ENCODE assay signal across 9 cellular contexts in the genomic region with DNA sequence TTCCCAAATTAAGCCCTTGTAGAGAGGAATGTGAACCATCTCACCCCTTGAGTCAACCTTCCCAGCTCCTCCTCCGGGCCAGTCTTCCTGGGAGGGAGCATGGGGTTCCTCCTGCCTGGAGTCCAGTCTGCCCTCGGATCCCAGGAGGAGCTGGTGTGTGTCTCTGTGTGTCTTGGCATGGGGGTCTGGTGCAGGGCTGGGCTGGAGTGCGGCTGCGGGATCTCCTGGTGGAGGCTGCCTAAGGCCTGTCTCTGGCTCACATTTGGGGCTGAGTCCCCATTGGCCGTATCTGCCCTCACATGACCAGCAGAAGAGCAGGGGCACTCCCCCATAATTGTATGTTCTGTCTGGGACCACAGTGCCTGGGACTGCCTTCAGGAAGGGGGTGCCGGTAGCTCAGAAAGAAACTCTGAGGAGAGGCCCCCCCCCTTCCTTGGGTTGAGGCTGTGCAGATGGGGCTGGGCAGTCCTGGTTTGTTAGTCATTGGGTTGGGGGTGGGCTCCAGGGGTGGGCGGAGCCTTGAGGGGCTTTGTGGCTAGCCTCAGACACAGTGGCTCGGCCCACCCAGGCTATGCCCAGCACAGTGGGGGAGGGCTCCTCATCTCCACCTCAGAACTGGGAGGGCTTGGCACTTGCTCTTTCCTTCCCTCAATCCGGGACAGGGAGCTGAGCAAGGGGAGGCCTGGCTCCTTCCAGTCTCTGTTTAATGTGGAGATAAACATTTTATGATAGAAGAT. TPM values are rescaled to one million over a fixed set of nuclear protein-coding genes. Genes with fewer than 3 reads are reported as not detected.
DNase-seq lines count a peak whose midpoint lies in the region; ATAC-seq and TF ChIP-seq lines count a peak whose summit lies in the region.
"Had no signal": no experiment of that assay in that cellular context is flagged by ENCODE, and none has a peak within 500 bp of the region (broad histone marks: within the 10 kb centered on the region; RNA-seq: fewer than 3 reads in every experiment).

No MANE protein-coding gene starts in this region.

- no peak for ATAC-seq in GM19035 (IDR thresholded peaks at IDR 0.05; ENCODE audit: unreplicated experiment)
- no peak for ATAC-seq in sciatic nerve

- H3K27me3 ChIP-seq in HAP-1 (ENCODE audit: low read depth) (no peaks in the 10 kb centered on the region), spleen (replicated peaks in 1 of 7) (peaks cover 3 to 45% (median 16%) of the 10 kb centered on the region in 7 donors)

- 70 to 83% (median 78%) methylated on average over 6 to 9 of the region's 9 CpGs for WGBS in spleen, 5 donors

- peak overlapping the region in 2 of 8 donors; percentile 16 to 36 for H3K27ac ChIP-seq in spleen

- TF ChIP-seq POLR2A in spleen (IDR thresholded peaks at IDR 0.05), result no peak

- H3K9me3 ChIP-seq in HAP-1, result no peaks in the 10 kb centered on the region
- H3K9me3 ChIP-seq in spleen, result no peaks in the 10 kb centered on the region

- in situ Hi-C loops in HAP-1 (cut with MboI; ENCODE audit: low sequenced_read_pairs), result no loop called here

- H3K4me1 ChIP-seq in HAP-1 (peaks cover 22% of the 10 kb centered on the region), spleen (peaks cover 43 to 93% (median 75%) of the 10 kb centered on the region in 6 donors)

- TF ChIP-seq CTCF in spleen (IDR thresholded peaks at IDR 0.05 in 8 of 11, conservative IDR thresholded peaks at IDR 0.05 in 3 of 11), result no peak

- DNase-seq in HAP-1 (ENCODE audit: low spot score in 2 of 2), result peak; percentile 40 to 69
- DNase-seq in SK-N-DZ (ENCODE audit: low spot score), result peak; percentile 44
- DNase-seq in hepatic stellate cell (ENCODE audit: low spot score), result peak; percentile 90
- peak; percentile 66 for DNase-seq in spleen
- no peak for DNase-seq in NCI-H524 treated with DMSO at 0.1 percent for 48 hours (lab: John Stamatoyannopoulos, UW)
- DNase-seq in sciatic nerve (ENCODE audit: low spot score), result no peak
- no peak for DNase-seq in effector CD8-positive, alpha-beta T cell (lab: John Stamatoyannopoulos, UW)

- H3K4me3 ChIP-seq in HAP-1 (peak overlapping the region; percentile 13), spleen (peak overlapping the region in 1 of 8 donors; percentile 70)

- intact Hi-C loops in spleen (cut with DNase I; ENCODE audit: low total_unique reads), result no loop called here
- intact Hi-C loops in sciatic nerve (cut with DNase I), result no loop called here

- H3K36me3 ChIP-seq in HAP-1 (replicated peaks) (peaks cover 14% of the 10 kb centered on the region), spleen (peaks cover 0 to 18% (median 8%) of the 10 kb centered on the region in 6 donors)

RNA-seq across cellular contexts. Expression of a gene that starts 2.9 kb away (rescaled TPM):
- 0.18 and 0.46 TPM in 2 replicates for polyA plus RNA-seq in SK-N-DZ (2014; cell fraction: cytosol; rRNA removed)
- polyA plus RNA-seq in SK-N-DZ (2014; cell fraction: nucleus; rRNA removed), result 0.20 TPM in 1 of 2 replicates, not detected in the other
- total RNA-seq in spleen (10 to 100 TPM; 21.3 to 55.0 (median 35.8) TPM), sciatic nerve (27.7 TPM)
- polyA plus RNA-seq in spleen, result 10 to 100 TPM; 10.3 to 29.0 (median 20.2) TPM
- total RNA-seq: MCF 10A had no signal

RNA-seq across cellular contexts. Expression of a gene that starts 3.4 kb away (rescaled TPM):
- polyA plus RNA-seq in SK-N-DZ (2014; cell fraction: cytosol; rRNA removed), result 10.5 and 11.5 TPM in 2 replicates
- polyA plus RNA-seq in SK-N-DZ (2014; cell fraction: nucleus; rRNA removed), result 4.7 and 6.0 TPM in 2 replicates
- total RNA-seq in spleen (10 to 100 TPM; 13.6 to 18.2 (median 16.5) TPM), sciatic nerve (17.4 TPM)
- 10 to 100 TPM in 2 of 3 donors, 1 to 10 TPM in 1; 8.6 to 13.2 (median 10.0) TPM for polyA plus RNA-seq in spleen

RNA-seq across cellular contexts. Expression of a gene that starts 8.8 kb away (rescaled TPM):
- polyA plus RNA-seq in SK-N-DZ (2014; cell fraction: cytosol; rRNA removed), result not detected in 2 replicates
- polyA plus RNA-seq in SK-N-DZ (2014; cell fraction: nucleus; rRNA removed), result not detected in 2 replicates
- total RNA-seq in spleen (under 1 TPM in 1 of 7 donors, not detected in 6; 0.16 TPM), sciatic nerve (not detected)
- under 1 TPM; 0.02 to 0.03 (median 0.02) TPM for polyA plus RNA-seq in spleen
- total RNA-seq: MCF 10A had no signal

RNA-seq across cellular contexts. Expression of a gene that starts 20.8 kb away (rescaled TPM):
- 53.3 and 95.1 TPM in 2 replicates for polyA plus RNA-seq in SK-N-DZ (2014; cell fraction: cytosol; rRNA removed)
- 53.4 and 56.1 TPM in 2 replicates for polyA plus RNA-seq in SK-N-DZ (2014; cell fraction: nucleus; rRNA removed)
- 100 to 1,000 TPM in 4 of 7 donors, 10 to 100 TPM in 3; 24.2 to 612 (median 139) TPM for total RNA-seq in spleen
- 10 to 100 TPM; 10.3 to 19.3 (median 12.2) TPM for polyA plus RNA-seq in spleen
- 146 TPM for total RNA-seq in sciatic nerve

RNA-seq across cellular contexts. Expression of a gene that starts 43.7 kb away (rescaled TPM):
- polyA plus RNA-seq in SK-N-DZ (2014; cell fraction: cytosol; rRNA removed), result 0.28 and 1.1 TPM in 2 replicates
- 0.70 and 1.8 TPM in 2 replicates for polyA plus RNA-seq in SK-N-DZ (2014; cell fraction: nucleus; rRNA removed)
- under 1 TPM; 0.28 to 0.88 (median 0.60) TPM for total RNA-seq in spleen
- polyA plus RNA-seq in spleen, result under 1 TPM; 0.15 to 0.58 (median 0.27) TPM
- 13.7 TPM for total RNA-seq in sciatic nerve

Comparison
In these comparisons a context has a peak if more than half of its experiments do, and no peak if none do; other contexts are left out.
1. DNase-seq: peak in HAP-1 (2 of 2), SK-N-DZ (single experiment), hepatic stellate cell (single experiment) and spleen (single experiment); none in NCI-H524 treated with DMSO at 0.1 percent for 48 hours (single experiment), sciatic nerve (single experiment) and effector CD8-positive, alpha-beta T cell (single experiment).